12 cellular contexts compared by ENCODE assay signal in genomic region chr14:53570411-53571387, GRCh38.
A peak's percentile ranks its signal among the peaks of the same experiment; 100 is the strongest.
DNase-seq lines count a peak whose midpoint lies in the region; ATAC-seq and TF ChIP-seq lines count a peak whose summit lies in the region.
"Had no signal": no experiment of that assay in that cellular context is flagged by ENCODE, and none has a peak within 500 bp of the region (broad histone marks: within the 10 kb centered on the region; RNA-seq: fewer than 3 reads in every experiment).

No MANE protein-coding gene starts in this region.

- no peaks in the 10 kb centered on the region for H3K9me3 ChIP-seq in upper lobe of left lung
- H3K9me3 ChIP-seq: Caco-2, uterus had no signal

- H3K4me3 ChIP-seq in epithelial cell of esophagus (ENCODE audit: low read length): no peak overlapping the region
- no peak overlapping the region for H3K4me3 ChIP-seq in upper lobe of left lung
- H3K4me3 ChIP-seq: uterus had no signal

- H3K4me3 Mint-ChIP-seq in activated T-cell treated with anti-CD3 and anti-CD28 coated beads, Interleukin-2, amount 50 U/mL, for 4 hours: no peak overlapping the region

- H3K4me1 Mint-ChIP-seq in activated T-cell treated with anti-CD3 and anti-CD28 coated beads, Interleukin-2, amount 50 U/mL, for 4 hours (ENCODE audit: low read depth): no peaks in the 10 kb centered on the region

- ATAC-seq in GM18520 (IDR thresholded peaks at IDR 0.05; ENCODE audit: unreplicated experiment) (peak; percentile 90), GM21390 (IDR thresholded peaks at IDR 0.05; ENCODE audit: unreplicated experiment) (peak; percentile 96), HG03064 (IDR thresholded peaks at IDR 0.05; ENCODE audit: low read depth, unreplicated experiment) (peak; percentile 93), upper lobe of left lung (ENCODE audit: low FRiP score in 2 of 2) (no peak)
- ATAC-seq in activated T-cell treated with anti-CD3 and anti-CD28 coated beads, Interleukin-2, amount 50 U/mL, for 4 hours: no peak
- ATAC-seq: Panc1 had no signal

- no peaks in the 10 kb centered on the region for H3K36me3 ChIP-seq in upper lobe of left lung
- H3K36me3 ChIP-seq: uterus had no signal

- peaks cover 7% of the 10 kb centered on the region for H3K9me3 Mint-ChIP-seq in activated T-cell treated with anti-CD3 and anti-CD28 coated beads, Interleukin-2, amount 50 U/mL, for 4 hours

- WGBS in upper lobe of left lung, 2 donors: 70 to 84% methylated on average over 8 to 9 of the region's 9 CpGs

- TF ChIP-seq CTCF in epithelial cell of esophagus (IDR thresholded peaks at IDR 0.05; ENCODE audit: insufficient read depth, low read depth, low read length, missing control alignments): no peak
- no peak for TF ChIP-seq CTCF in upper lobe of left lung (IDR thresholded peaks at IDR 0.05)

- no peak for TF ChIP-seq POLR2A in upper lobe of left lung (IDR thresholded peaks at IDR 0.05)

- H3K27me3 Mint-ChIP-seq in activated T-cell treated with anti-CD3 and anti-CD28 coated beads, Interleukin-2, amount 50 U/mL, for 4 hours (ENCODE audit: low read depth): peaks cover 8% of the 10 kb centered on the region

- TF ChIP-seq EP300 in upper lobe of left lung (IDR thresholded peaks at IDR 0.05): no peak

- H3K36me3 Mint-ChIP-seq in activated T-cell treated with anti-CD3 and anti-CD28 coated beads, Interleukin-2, amount 50 U/mL, for 4 hours (ENCODE audit: insufficient read depth): no peaks in the 10 kb centered on the region

- no peaks in the 10 kb centered on the region for H3K27me3 ChIP-seq in upper lobe of left lung
- H3K27me3 ChIP-seq: uterus had no signal

- DNase-seq in epithelial cell of esophagus (ENCODE audit: low read depth): peak; percentile 5
- DNase-seq in activated T-cell treated with anti-CD3 and anti-CD28 coated beads, Interleukin-2, amount 50 U/mL, for 4 hours: no peak
- DNase-seq in activated CD4-positive, alpha-beta T cell treated with anti-CD3 and anti-CD28 coated beads for 48 hours: no peak
- DNase-seq in upper lobe of left lung: no peak
- no peak for DNase-seq in NCI-H1417 (lab: John Stamatoyannopoulos, UW)
- DNase-seq: Caco-2, MV-4-11, uterus had no signal

- no peaks in the 10 kb centered on the region for H3K4me1 ChIP-seq in upper lobe of left lung
- H3K4me1 ChIP-seq: uterus had no signal

- no peak overlapping the region for H3K27ac ChIP-seq in upper lobe of left lung

Comparison
In these comparisons a context has a peak if more than half of its experiments do, and no peak if none do; other contexts are left out.
1. ATAC-seq: peak in GM18520 (single experiment), GM21390 (single experiment) and HG03064 (single experiment); none in activated T-cell treated with anti-CD3 and anti-CD28 coated beads, Interleukin-2, amount 50 U/mL, for 4 hours (0 of 2) and upper lobe of left lung (0 of 2).